Comparison of ENCODE assay signal across 19 cellular contexts in genomic region chr12:122939151-122939550, GRCh38. TPM values are rescaled to one million over a fixed set of nuclear protein-coding genes. Genes with fewer than 3 reads are reported as not detected.
A peak's percentile ranks its signal among the peaks of the same experiment; 100 is the strongest.
DNase-seq lines count a peak whose midpoint lies in the region; ATAC-seq, FAIRE-seq and TF ChIP-seq lines count a peak whose summit lies in the region.
"Had no signal": no experiment of that assay in that cellular context is flagged by ENCODE, and none has a peak within 500 bp of the region (broad histone marks: within the 10 kb centered on the region; RNA-seq: fewer than 3 reads in every experiment).

No MANE protein-coding gene starts in this region.

- DNase-seq in astrocyte (ENCODE audit: low read depth) (no peak), mucosa of descending colon (no peak), osteocyte (ENCODE audit: extremely low spot score, unreplicated experiment) (no peak), NCI-H1694 treated with DMSO at 0.1 percent for 48 hours (lab: John Stamatoyannopoulos, UW) (no peak), DMS 273 treated with DMSO at 0.1 percent for 48 hours (lab: John Stamatoyannopoulos, UW) (no peak)
- no peak for DNase-seq in naive thymus-derived CD8-positive, alpha-beta T cell
- DNase-seq: C1 segment of cervical spinal cord; Calu3; CD4-positive, alpha-beta memory T cell; COR-L47; DMS153; DND-41; GDM1; GOT3; HFFc6 had no signal

- H3K9me3 ChIP-seq in astrocyte (ENCODE audit: insufficient read depth, low read depth, low read length): no peaks in the 10 kb centered on the region
- H3K9me3 ChIP-seq in mucosa of descending colon: no peaks in the 10 kb centered on the region
- H3K9me3 ChIP-seq: HAP-1 had no signal

- H3K9ac ChIP-seq in astrocyte (ENCODE audit: low read length): no peak overlapping the region

- peak; percentile 18 for ATAC-seq in mucosa of descending colon
- no peak for ATAC-seq in naive thymus-derived CD8-positive, alpha-beta T cell

- H3K27me3 Mint-ChIP-seq in astrocyte (ENCODE audit: low read depth, unreplicated experiment): no peaks in the 10 kb centered on the region
- no peaks in the 10 kb centered on the region for H3K27me3 Mint-ChIP-seq in osteocyte (ENCODE audit: unreplicated experiment)
- H3K27me3 Mint-ChIP-seq in naive thymus-derived CD8-positive, alpha-beta T cell: no peaks in the 10 kb centered on the region
- H3K27me3 Mint-ChIP-seq: CD4-positive, alpha-beta memory T cell had no signal

- H2AFZ ChIP-seq in astrocyte (ENCODE audit: low read depth, low read length): no peak overlapping the region

- H3K4me1 Mint-ChIP-seq in astrocyte (ENCODE audit: low read depth, unreplicated experiment) (peaks cover 3% of the 10 kb centered on the region), osteocyte (ENCODE audit: unreplicated experiment) (peaks cover 30% of the 10 kb centered on the region)
- H3K4me1 Mint-ChIP-seq in naive thymus-derived CD8-positive, alpha-beta T cell: peaks cover 1 to 17% (median 10%) of the 10 kb centered on the region in 4 donors

- no peaks in the 10 kb centered on the region for H3K79me2 ChIP-seq in astrocyte (ENCODE audit: insufficient read depth, low read length)

- no peak overlapping the region for H3K27ac ChIP-seq in astrocyte (ENCODE audit: low read depth, low read length)

- H3K4me1 ChIP-seq in astrocyte (ENCODE audit: insufficient read depth, low read length) (peaks cover 9% of the 10 kb centered on the region), mucosa of descending colon (ENCODE audit: low read depth) (no peaks in the 10 kb centered on the region)
- H3K4me1 ChIP-seq: HAP-1 had no signal

- H3K27ac Mint-ChIP-seq in astrocyte (ENCODE audit: unreplicated experiment) (peak overlapping the region; percentile 30), osteocyte (ENCODE audit: unreplicated experiment) (peak overlapping the region; percentile 33)
- H3K27ac Mint-ChIP-seq in naive thymus-derived CD8-positive, alpha-beta T cell: no peak overlapping the region
- H3K27ac Mint-ChIP-seq: HFFc6 had no signal

- H3K4me3 ChIP-seq in astrocyte (ENCODE audit: insufficient read depth, low read depth, low read length) (no peak overlapping the region), mucosa of descending colon (no peak overlapping the region)
- H3K4me3 ChIP-seq: HAP-1 had no signal

- no peak for TF ChIP-seq CTCF in astrocyte (IDR thresholded peaks at IDR 0.05; ENCODE audit: insufficient read depth, low read depth, low read length)
- no peak for TF ChIP-seq CTCF in mucosa of descending colon (IDR thresholded peaks at IDR 0.05)
- no peak for TF ChIP-seq CTCF in osteocyte (IDR thresholded peaks at IDR 0.05)

- H3K4me2 ChIP-seq in astrocyte (ENCODE audit: low read length): no peak overlapping the region

- no peaks in the 10 kb centered on the region for H4K20me1 ChIP-seq in astrocyte (ENCODE audit: insufficient read depth, low read length)

- H3K4me3 Mint-ChIP-seq in astrocyte (ENCODE audit: unreplicated experiment) (no peak overlapping the region), osteocyte (ENCODE audit: unreplicated experiment) (no peak overlapping the region)
- no peak overlapping the region for H3K4me3 Mint-ChIP-seq in naive thymus-derived CD8-positive, alpha-beta T cell
- H3K4me3 Mint-ChIP-seq: CD4-positive, alpha-beta memory T cell; HFFc6 had no signal

- FAIRE-seq in astrocyte (lab: Jason Lieb, UNC): no peak
- FAIRE-seq: GM12891, GM18507, H54 had no signal

- H3K36me3 Mint-ChIP-seq in astrocyte (ENCODE audit: low read depth, unreplicated experiment): peaks cover 6% of the 10 kb centered on the region
- H3K36me3 Mint-ChIP-seq in osteocyte (ENCODE audit: unreplicated experiment): peaks cover 3% of the 10 kb centered on the region
- peaks cover 0 to 8% (median 5%) of the 10 kb centered on the region in 3 donors for H3K36me3 Mint-ChIP-seq in naive thymus-derived CD8-positive, alpha-beta T cell
- H3K36me3 Mint-ChIP-seq: CD4-positive, alpha-beta memory T cell had no signal

- no peaks in the 10 kb centered on the region for H3K9me3 Mint-ChIP-seq in astrocyte (ENCODE audit: unreplicated experiment)
- no peaks in the 10 kb centered on the region for H3K9me3 Mint-ChIP-seq in osteocyte (ENCODE audit: unreplicated experiment)
- peaks cover 0 to 2% (median 0%) of the 10 kb centered on the region in 9 donors for H3K9me3 Mint-ChIP-seq in naive thymus-derived CD8-positive, alpha-beta T cell
- H3K9me3 Mint-ChIP-seq: CD4-positive, alpha-beta memory T cell; HFFc6 had no signal

- no peaks in the 10 kb centered on the region for H3K27me3 ChIP-seq in astrocyte (ENCODE audit: insufficient read depth, low read length)

- H3K36me3 ChIP-seq in astrocyte (ENCODE audit: insufficient read depth, low read length): no peaks in the 10 kb centered on the region
- H3K36me3 ChIP-seq in mucosa of descending colon (ENCODE audit: low read depth): no peaks in the 10 kb centered on the region
- H3K36me3 ChIP-seq: HAP-1 had no signal

- POLR2A ChIA-PET in naive thymus-derived CD8-positive, alpha-beta T cell (lab: Charles Lee): no interaction called here

- intact Hi-C loops in mucosa of descending colon (cut with DNase I, micrococcal nuclease): no loop called here

RNA-seq across cellular contexts. Expression of gene ABCB9, which starts 27.1 kb away (rescaled TPM):
- 11.6 and 12.9 TPM in 2 replicates for total RNA-seq in astrocyte
- 1 to 10 TPM; 6.3 to 8.2 (median 6.4) TPM for total RNA-seq in mucosa of descending colon
- total RNA-seq in osteocyte: 13.1 and 13.4 TPM in 2 replicates
- 1 to 10 TPM; 6.2 to 7.0 TPM for total RNA-seq in naive thymus-derived CD8-positive, alpha-beta T cell
- 1 to 10 TPM in 1 of 3 donors, under 1 TPM in 2; 0.45 to 1.4 (median 0.80) TPM for polyA plus RNA-seq in naive thymus-derived CD8-positive, alpha-beta T cell

RNA-seq across cellular contexts. Expression of gene OGFOD2, which starts 35.9 kb away (rescaled TPM):
- 13.3 and 16.1 TPM in 2 replicates for total RNA-seq in astrocyte
- 10 to 100 TPM; 17.0 to 25.0 (median 23.7) TPM for total RNA-seq in mucosa of descending colon
- 16.7 and 20.2 TPM in 2 replicates for total RNA-seq in osteocyte
- 10 to 100 TPM; 35.1 TPM for total RNA-seq in naive thymus-derived CD8-positive, alpha-beta T cell
- 10 to 100 TPM in 2 of 3 donors, 1 to 10 TPM in 1; 7.7 to 15.9 (median 15.4) TPM for polyA plus RNA-seq in naive thymus-derived CD8-positive, alpha-beta T cell

RNA-seq across cellular contexts. Expression of gene ARL6IP4, which starts 41.3 kb away (rescaled TPM):
- total RNA-seq in astrocyte (121 and 122 TPM in 2 replicates), mucosa of descending colon (100 to 1,000 TPM; 127 to 171 (median 128) TPM), osteocyte (166 and 171 TPM in 2 replicates)
- total RNA-seq in naive thymus-derived CD8-positive, alpha-beta T cell: 100 to 1,000 TPM; 183 TPM
- polyA plus RNA-seq in naive thymus-derived CD8-positive, alpha-beta T cell: 100 to 1,000 TPM; 209 to 256 (median 222) TPM

RNA-seq across cellular contexts. Expression of gene VPS37B, which starts 43.2 kb away (rescaled TPM):
- total RNA-seq in astrocyte: 27.1 and 31.4 TPM in 2 replicates
- total RNA-seq in mucosa of descending colon: 100 to 1,000 TPM in 1 of 3 donors, 10 to 100 TPM in 2; 50.7 to 108 (median 81.8) TPM
- total RNA-seq in osteocyte: 27.5 and 29.9 TPM in 2 replicates
- total RNA-seq in naive thymus-derived CD8-positive, alpha-beta T cell: 10 to 100 TPM; 36.4 to 37.2 TPM
- 10 to 100 TPM; 15.2 to 19.4 (median 19.3) TPM for polyA plus RNA-seq in naive thymus-derived CD8-positive, alpha-beta T cell

Comparison
In these comparisons a context has a peak if more than half of its experiments do, and no peak if none do; other contexts are left out.
1. H3K27ac Mint-ChIP-seq: peak in astrocyte (single experiment) and osteocyte (single experiment); none in naive thymus-derived CD8-positive, alpha-beta T cell (0 of 10).